ENCODE assay signal across 15 cellular contexts in genomic region chr1:216903389-216903754, GRCh38.
DNase-seq lines count a peak whose midpoint lies in the region; ATAC-seq, FAIRE-seq and TF ChIP-seq lines count a peak whose summit lies in the region.
"Had no signal": no experiment of that assay in that cellular context is flagged by ENCODE, and none has a peak within 500 bp of the region (broad histone marks: within the 10 kb centered on the region; RNA-seq: fewer than 3 reads in every experiment).

No MANE protein-coding gene starts in this region.

- H3K27ac Mint-ChIP-seq in T-cell: no peak overlapping the region
- H3K27ac Mint-ChIP-seq: CD4-positive, CD25-positive, alpha-beta regulatory T cell had no signal

- H3K4me1 Mint-ChIP-seq in T-cell: no peaks in the 10 kb centered on the region
- H3K4me1 Mint-ChIP-seq in activated T-cell treated with anti-CD3 and anti-CD28 coated beads, Interleukin-2, amount 50 U/mL, for 4 hours (ENCODE audit: low read depth): no peaks in the 10 kb centered on the region
- H3K4me1 Mint-ChIP-seq: CD4-positive, CD25-positive, alpha-beta regulatory T cell had no signal

- H3K27me3 Mint-ChIP-seq in T-cell: no peaks in the 10 kb centered on the region
- H3K27me3 Mint-ChIP-seq in activated T-cell treated with anti-CD3 and anti-CD28 coated beads, Interleukin-2, amount 50 U/mL, for 4 hours (ENCODE audit: low read depth): no peaks in the 10 kb centered on the region
- H3K27me3 Mint-ChIP-seq: CD4-positive, CD25-positive, alpha-beta regulatory T cell had no signal

- no peak overlapping the region for H3K4me3 ChIP-seq in epithelial cell of proximal tubule (ENCODE audit: low read depth, low read length)
- no peak overlapping the region for H3K4me3 ChIP-seq in pancreas
- H3K4me3 ChIP-seq: adrenal gland, esophagus muscularis mucosa, K562 had no signal

- no peak overlapping the region for H3K4me3 Mint-ChIP-seq in T-cell
- H3K4me3 Mint-ChIP-seq in activated T-cell treated with anti-CD3 and anti-CD28 coated beads, Interleukin-2, amount 50 U/mL, for 4 hours: no peak overlapping the region
- H3K4me3 Mint-ChIP-seq: CD4-positive, CD25-positive, alpha-beta regulatory T cell had no signal

- no peaks in the 10 kb centered on the region for H3K27me3 ChIP-seq in pancreas
- H3K27me3 ChIP-seq: adrenal gland, esophagus muscularis mucosa had no signal

- no peaks in the 10 kb centered on the region for H3K36me3 ChIP-seq in pancreas
- H3K36me3 ChIP-seq: adrenal gland, esophagus muscularis mucosa had no signal

- POLR2A ChIA-PET in T-cell (lab: Charles Lee): no interaction called here

- intact Hi-C loops in pancreas (cut with DNase I): no loop called here

- FAIRE-seq in pancreas (lab: Jason Lieb, UNC) (no peak), D721Med (lab: Jason Lieb, UNC) (no peak)
- FAIRE-seq: K562 had no signal

- TF ChIP-seq CTCF in epithelial cell of proximal tubule (conservative IDR thresholded peaks at IDR 0.05; ENCODE audit: low read depth, low read length) (no peak), pancreas (IDR thresholded peaks at IDR 0.05) (no peak), D721Med (IDR thresholded peaks at IDR 0.05; ENCODE audit: insufficient read depth, missing control alignments) (no peak)

- H3K36me3 Mint-ChIP-seq in T-cell: no peaks in the 10 kb centered on the region
- H3K36me3 Mint-ChIP-seq in activated T-cell treated with anti-CD3 and anti-CD28 coated beads, Interleukin-2, amount 50 U/mL, for 4 hours (ENCODE audit: insufficient read depth): no peaks in the 10 kb centered on the region
- H3K36me3 Mint-ChIP-seq: CD4-positive, CD25-positive, alpha-beta regulatory T cell had no signal

- no peaks in the 10 kb centered on the region for H3K4me1 ChIP-seq in pancreas
- H3K4me1 ChIP-seq: adrenal gland had no signal

- TF ChIP-seq POLR2A in GM18505 (IDR thresholded peaks at IDR 0.05; ENCODE audit: borderline replicate concordance, extremely low read depth, insufficient read depth, insufficient read length): no peak

- 73 to 75% methylated on average over 2 of the region's 2 CpGs for WGBS in pancreas, 2 donors

- CTCF ChIA-PET in T-cell (lab: Charles Lee): no interaction called here

- DNase-seq in EL (peak; percentile 56), NCI-H69 (lab: John Stamatoyannopoulos, UW) (peak; percentile 82), epithelial cell of proximal tubule (ENCODE audit: low read depth) (peak; percentile 79), pancreas (no peak), T-cell (no peak), D721Med (ENCODE audit: insufficient read length, low spot score) (no peak)
- DNase-seq in activated T-cell treated with anti-CD3 and anti-CD28 coated beads, Interleukin-2, amount 50 U/mL, for 4 hours: no peak
- DNase-seq: adrenal gland; CD4-positive, CD25-positive, alpha-beta regulatory T cell; left colon; NCI-H446 treated with DMSO at 0.1 percent for 48 hours; right cardiac atrium had no signal

- no peak overlapping the region for H3K27ac ChIP-seq in pancreas
- H3K27ac ChIP-seq: adrenal gland, esophagus muscularis mucosa had no signal

- H3K9me3 ChIP-seq in pancreas: no peaks in the 10 kb centered on the region
- H3K9me3 ChIP-seq: adrenal gland, esophagus muscularis mucosa had no signal

- peaks cover 0 to 9% (median 0%) of the 10 kb centered on the region in 3 donors for H3K9me3 Mint-ChIP-seq in T-cell
- H3K9me3 Mint-ChIP-seq in activated T-cell treated with anti-CD3 and anti-CD28 coated beads, Interleukin-2, amount 50 U/mL, for 4 hours: no peaks in the 10 kb centered on the region

- peak in 3 of 4 donors; percentile 61 to 75 (median 61) for ATAC-seq in pancreas
- no peak for ATAC-seq in GM18505 (IDR thresholded peaks at IDR 0.05; ENCODE audit: unreplicated experiment)
- ATAC-seq in T-cell (replicated peaks in 1 of 4): no peak
- ATAC-seq in activated T-cell treated with anti-CD3 and anti-CD28 coated beads, Interleukin-2, amount 50 U/mL, for 4 hours: no peak
- ATAC-seq: K562, left colon had no signal

Comparison
In these comparisons a context has a peak if more than half of its experiments do, and no peak if none do; other contexts are left out.
1. DNase-seq: peak in EL (single experiment), NCI-H69 (single experiment) and epithelial cell of proximal tubule (single experiment); none in pancreas (0 of 6), T-cell (0 of 34), activated T-cell treated with anti-CD3 and anti-CD28 coated beads, Interleukin-2, amount 50 U/mL, for 4 hours (single experiment) and D721Med (single experiment).
2. ATAC-seq: peak in pancreas (3 of 4); none in GM18505 (single experiment), T-cell (0 of 4) and activated T-cell treated with anti-CD3 and anti-CD28 coated beads, Interleukin-2, amount 50 U/mL, for 4 hours (0 of 2).